1 cellular context compared by ENCODE assay signal in the genomic region with DNA sequence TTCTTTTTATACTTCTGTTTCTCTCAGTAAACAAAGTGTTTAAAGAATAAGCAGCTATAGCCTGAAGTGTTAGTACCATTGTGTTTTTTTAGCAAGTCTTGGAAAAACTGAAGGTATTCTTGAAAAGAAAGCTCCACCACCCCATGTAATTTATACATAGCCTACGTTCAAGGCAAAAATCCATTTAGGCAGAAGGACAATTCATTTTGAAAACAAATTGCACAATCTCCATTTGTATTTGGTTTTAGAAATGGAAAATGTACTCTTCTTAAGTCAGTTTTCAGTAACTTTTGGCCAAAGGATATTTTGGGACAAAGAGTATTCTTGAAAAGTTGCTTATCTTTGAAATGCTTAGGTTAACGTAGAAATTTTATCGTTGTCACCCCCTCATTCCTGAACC.
TF ChIP-seq lines count a peak whose summit lies in the region.

No MANE protein-coding gene starts in this region.

TF ChIP-seq in GM23338, 12 proteins besides CTCF, POLR2A, EP300 and RAD21 (continued from another document):
- TF ChIP-seq, protein P1, sequence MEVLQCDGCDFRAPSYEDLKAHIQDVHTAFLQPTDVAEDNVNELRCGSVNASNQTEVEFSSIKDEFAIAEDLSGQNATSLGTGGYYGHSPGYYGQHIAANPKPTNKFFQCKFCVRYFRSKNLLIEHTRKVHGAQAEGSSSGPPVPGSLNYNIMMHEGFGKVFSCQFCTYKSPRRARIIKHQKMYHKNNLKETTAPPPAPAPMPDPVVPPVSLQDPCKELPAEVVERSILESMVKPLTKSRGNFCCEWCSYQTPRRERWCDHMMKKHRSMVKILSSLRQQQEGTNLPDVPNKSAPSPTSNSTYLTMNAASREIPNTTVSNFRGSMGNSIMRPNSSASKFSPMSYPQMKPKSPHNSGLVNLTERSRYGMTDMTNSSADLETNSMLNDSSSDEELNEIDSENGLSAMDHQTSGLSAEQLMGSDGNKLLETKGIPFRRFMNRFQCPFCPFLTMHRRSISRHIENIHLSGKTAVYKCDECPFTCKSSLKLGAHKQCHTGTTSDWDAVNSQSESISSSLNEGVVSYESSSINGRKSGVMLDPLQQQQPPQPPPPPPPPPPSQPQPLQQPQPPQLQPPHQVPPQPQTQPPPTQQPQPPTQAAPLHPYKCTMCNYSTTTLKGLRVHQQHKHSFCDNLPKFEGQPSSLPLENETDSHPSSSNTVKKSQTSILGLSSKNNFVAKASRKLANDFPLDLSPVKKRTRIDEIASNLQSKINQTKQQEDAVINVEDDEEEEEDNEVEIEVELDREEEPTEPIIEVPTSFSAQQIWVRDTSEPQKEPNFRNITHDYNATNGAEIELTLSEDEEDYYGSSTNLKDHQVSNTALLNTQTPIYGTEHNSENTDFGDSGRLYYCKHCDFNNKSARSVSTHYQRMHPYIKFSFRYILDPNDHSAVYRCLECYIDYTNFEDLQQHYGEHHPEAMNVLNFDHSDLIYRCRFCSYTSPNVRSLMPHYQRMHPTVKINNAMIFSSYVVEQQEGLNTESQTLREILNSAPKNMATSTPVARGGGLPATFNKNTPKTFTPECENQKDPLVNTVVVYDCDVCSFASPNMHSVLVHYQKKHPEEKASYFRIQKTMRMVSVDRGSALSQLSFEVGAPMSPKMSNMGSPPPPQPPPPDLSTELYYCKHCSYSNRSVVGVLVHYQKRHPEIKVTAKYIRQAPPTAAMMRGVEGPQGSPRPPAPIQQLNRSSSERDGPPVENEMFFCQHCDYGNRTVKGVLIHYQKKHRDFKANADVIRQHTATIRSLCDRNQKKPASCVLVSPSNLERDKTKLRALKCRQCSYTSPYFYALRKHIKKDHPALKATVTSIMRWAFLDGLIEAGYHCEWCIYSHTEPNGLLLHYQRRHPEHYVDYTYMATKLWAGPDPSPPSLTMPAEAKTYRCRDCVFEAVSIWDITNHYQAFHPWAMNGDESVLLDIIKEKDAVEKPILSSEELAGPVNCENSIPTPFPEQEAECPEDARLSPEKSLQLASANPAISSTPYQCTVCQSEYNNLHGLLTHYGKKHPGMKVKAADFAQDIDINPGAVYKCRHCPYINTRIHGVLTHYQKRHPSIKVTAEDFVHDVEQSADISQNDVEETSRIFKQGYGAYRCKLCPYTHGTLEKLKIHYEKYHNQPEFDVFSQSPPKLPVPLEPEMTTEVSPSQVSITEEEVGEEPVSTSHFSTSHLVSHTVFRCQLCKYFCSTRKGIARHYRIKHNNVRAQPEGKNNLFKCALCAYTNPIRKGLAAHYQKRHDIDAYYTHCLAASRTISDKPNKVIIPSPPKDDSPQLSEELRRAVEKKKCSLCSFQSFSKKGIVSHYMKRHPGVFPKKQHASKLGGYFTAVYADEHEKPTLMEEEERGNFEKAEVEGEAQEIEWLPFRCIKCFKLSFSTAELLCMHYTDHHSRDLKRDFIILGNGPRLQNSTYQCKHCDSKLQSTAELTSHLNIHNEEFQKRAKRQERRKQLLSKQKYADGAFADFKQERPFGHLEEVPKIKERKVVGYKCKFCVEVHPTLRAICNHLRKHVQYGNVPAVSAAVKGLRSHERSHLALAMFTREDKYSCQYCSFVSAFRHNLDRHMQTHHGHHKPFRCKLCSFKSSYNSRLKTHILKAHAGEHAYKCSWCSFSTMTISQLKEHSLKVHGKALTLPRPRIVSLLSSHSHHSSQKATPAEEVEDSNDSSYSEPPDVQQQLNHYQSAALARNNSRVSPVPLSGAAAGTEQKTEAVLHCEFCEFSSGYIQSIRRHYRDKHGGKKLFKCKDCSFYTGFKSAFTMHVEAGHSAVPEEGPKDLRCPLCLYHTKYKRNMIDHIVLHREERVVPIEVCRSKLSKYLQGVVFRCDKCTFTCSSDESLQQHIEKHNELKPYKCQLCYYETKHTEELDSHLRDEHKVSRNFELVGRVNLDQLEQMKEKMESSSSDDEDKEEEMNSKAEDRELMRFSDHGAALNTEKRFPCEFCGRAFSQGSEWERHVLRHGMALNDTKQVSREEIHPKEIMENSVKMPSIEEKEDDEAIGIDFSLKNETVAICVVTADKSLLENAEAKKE (CRISPR knock-in tag; IDR thresholded peaks at IDR 0.05): no peak
- TF ChIP-seq, protein P2, sequence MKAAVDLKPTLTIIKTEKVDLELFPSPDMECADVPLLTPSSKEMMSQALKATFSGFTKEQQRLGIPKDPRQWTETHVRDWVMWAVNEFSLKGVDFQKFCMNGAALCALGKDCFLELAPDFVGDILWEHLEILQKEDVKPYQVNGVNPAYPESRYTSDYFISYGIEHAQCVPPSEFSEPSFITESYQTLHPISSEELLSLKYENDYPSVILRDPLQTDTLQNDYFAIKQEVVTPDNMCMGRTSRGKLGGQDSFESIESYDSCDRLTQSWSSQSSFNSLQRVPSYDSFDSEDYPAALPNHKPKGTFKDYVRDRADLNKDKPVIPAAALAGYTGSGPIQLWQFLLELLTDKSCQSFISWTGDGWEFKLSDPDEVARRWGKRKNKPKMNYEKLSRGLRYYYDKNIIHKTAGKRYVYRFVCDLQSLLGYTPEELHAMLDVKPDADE (IDR thresholded peaks at IDR 0.05): no peak
- TF ChIP-seq, protein P3, sequence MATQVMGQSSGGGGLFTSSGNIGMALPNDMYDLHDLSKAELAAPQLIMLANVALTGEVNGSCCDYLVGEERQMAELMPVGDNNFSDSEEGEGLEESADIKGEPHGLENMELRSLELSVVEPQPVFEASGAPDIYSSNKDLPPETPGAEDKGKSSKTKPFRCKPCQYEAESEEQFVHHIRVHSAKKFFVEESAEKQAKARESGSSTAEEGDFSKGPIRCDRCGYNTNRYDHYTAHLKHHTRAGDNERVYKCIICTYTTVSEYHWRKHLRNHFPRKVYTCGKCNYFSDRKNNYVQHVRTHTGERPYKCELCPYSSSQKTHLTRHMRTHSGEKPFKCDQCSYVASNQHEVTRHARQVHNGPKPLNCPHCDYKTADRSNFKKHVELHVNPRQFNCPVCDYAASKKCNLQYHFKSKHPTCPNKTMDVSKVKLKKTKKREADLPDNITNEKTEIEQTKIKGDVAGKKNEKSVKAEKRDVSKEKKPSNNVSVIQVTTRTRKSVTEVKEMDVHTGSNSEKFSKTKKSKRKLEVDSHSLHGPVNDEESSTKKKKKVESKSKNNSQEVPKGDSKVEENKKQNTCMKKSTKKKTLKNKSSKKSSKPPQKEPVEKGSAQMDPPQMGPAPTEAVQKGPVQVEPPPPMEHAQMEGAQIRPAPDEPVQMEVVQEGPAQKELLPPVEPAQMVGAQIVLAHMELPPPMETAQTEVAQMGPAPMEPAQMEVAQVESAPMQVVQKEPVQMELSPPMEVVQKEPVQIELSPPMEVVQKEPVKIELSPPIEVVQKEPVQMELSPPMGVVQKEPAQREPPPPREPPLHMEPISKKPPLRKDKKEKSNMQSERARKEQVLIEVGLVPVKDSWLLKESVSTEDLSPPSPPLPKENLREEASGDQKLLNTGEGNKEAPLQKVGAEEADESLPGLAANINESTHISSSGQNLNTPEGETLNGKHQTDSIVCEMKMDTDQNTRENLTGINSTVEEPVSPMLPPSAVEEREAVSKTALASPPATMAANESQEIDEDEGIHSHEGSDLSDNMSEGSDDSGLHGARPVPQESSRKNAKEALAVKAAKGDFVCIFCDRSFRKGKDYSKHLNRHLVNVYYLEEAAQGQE (IDR thresholded peaks at IDR 0.05; ENCODE audit: unreplicated experiment): no peak
- TF ChIP-seq NANOG (IDR thresholded peaks at IDR 0.05; ENCODE audit: borderline replicate concordance) (no peak), POLR2AphosphoS5 (IDR thresholded peaks at IDR 0.05; ENCODE audit: low read depth) (no peak), EZH2 (IDR thresholded peaks at IDR 0.05; ENCODE audit: low read depth, unreplicated experiment) (no peak), ZNF331 (CRISPR knock-in tag; IDR thresholded peaks at IDR 0.05; ENCODE audit: low read depth) (no peak), JUNB (IDR thresholded peaks at IDR 0.05; ENCODE audit: unreplicated experiment) (no peak)
TF ChIP-seq in GM23338: peak in this region for 0.
